In the genomic region with DNA sequence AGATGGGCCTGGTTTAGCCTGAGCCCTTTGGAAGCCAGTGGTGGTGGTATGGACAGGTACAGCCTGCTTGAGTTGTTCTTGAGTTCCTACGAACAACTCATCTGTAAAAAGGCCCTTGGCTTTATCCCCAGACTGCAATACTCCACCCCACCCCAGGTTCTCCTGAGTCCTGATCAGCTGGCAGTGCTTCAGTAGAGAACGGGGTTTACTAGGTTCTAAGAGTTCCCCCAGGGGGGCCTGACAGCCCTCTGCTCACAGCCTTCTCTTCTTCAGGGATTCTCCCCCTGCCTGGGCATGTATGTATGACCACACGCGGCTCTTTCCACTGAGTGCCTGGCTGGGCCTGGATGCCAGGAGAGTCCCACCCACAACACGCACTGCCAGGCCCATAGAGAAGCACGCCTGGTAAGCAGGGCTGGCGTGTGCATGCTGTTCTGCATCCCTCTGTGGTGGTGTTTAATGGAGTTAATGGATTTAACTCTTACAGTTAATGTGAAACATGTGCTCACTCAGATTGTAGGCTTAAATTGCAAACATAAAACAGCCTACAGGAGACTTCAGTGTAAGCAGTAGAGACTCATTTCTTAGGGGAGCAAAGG, we compare ENCODE assay signal across 16 cellular contexts.
"Had no signal": no experiment of that assay in that cellular context is flagged by ENCODE, and none has a peak within 500 bp of the region (broad histone marks: within the 10 kb centered on the region; RNA-seq: fewer than 3 reads in every experiment).

No MANE protein-coding gene starts in this region.

- H3K4me3 ChIP-seq: body of pancreas, colonic mucosa, heart left ventricle, lung, ovary, tibial artery had no signal

- H3K9me3 ChIP-seq: body of pancreas, colonic mucosa, heart left ventricle, ovary, tibial artery had no signal

- H3K27ac ChIP-seq: colonic mucosa, foreskin keratinocyte, heart left ventricle, ovary, tibial artery had no signal

- H3K4me1 ChIP-seq: colonic mucosa, foreskin keratinocyte, heart left ventricle, tibial artery had no signal

- DNase-seq: activated CD4-positive, alpha-beta T cell treated with anti-CD3 and anti-CD28 coated beads for 1 hour; activated CD4-positive, alpha-beta T cell treated with anti-CD3 and anti-CD28 coated beads, Interleukin-2, amount 50 U/mL, for 4 hours; activated effector memory CD4-positive, alpha-beta T cell treated with anti-CD3 and anti-CD28 coated beads, Interleukin-2, amount 50 U/mL, for 16 hours; activated T-cell treated with anti-CD3 and anti-CD28 coated beads, Interleukin-2, amount 50 U/mL, for 48 hours; caudate nucleus; colonic mucosa; foreskin keratinocyte; heart left ventricle; ovary; stimulated activated naive B cell treated with anti-CD40 and anti-IgM and Interleukin-4, amounts not matched to agents 10 μg/mL and 1 μg/mL and 100 μg/mL, for 72 hours; T-cell; T-helper 9 cell; tibial artery had no signal

- H3K36me3 ChIP-seq: colonic mucosa, ovary had no signal

- ATAC-seq: activated naive CD4-positive, alpha-beta T cell treated with anti-CD3 and anti-CD28 coated beads, Interleukin-2, amount 50 U/mL, for 72 hours; foreskin keratinocyte; stimulated activated naive B cell treated with anti-CD40 and anti-IgM and Interleukin-4, amounts not matched to agents 10 μg/mL and 1 μg/mL and 100 μg/mL, for 72 hours; T-cell had no signal

- H3K27me3 ChIP-seq: body of pancreas, colonic mucosa, foreskin keratinocyte, heart left ventricle, ovary, tibial artery had no signal
